Comparison of ENCODE assay signal across 1 cellular context in genomic region chr18:37389684-37390368, GRCh38.
TF ChIP-seq lines count a peak whose summit lies in the region.

No MANE protein-coding gene starts in this region.

TF ChIP-seq in HEK293, 187 proteins besides CTCF, POLR2A, EP300 and RAD21 (continued from another document):
- no peak for TF ChIP-seq ZNF398 (tag by site-specific recombination; IDR thresholded peaks at IDR 0.05)
TF ChIP-seq in HEK293: peak in this region for 2.
